17 cellular contexts compared by ENCODE assay signal in the genomic region with DNA sequence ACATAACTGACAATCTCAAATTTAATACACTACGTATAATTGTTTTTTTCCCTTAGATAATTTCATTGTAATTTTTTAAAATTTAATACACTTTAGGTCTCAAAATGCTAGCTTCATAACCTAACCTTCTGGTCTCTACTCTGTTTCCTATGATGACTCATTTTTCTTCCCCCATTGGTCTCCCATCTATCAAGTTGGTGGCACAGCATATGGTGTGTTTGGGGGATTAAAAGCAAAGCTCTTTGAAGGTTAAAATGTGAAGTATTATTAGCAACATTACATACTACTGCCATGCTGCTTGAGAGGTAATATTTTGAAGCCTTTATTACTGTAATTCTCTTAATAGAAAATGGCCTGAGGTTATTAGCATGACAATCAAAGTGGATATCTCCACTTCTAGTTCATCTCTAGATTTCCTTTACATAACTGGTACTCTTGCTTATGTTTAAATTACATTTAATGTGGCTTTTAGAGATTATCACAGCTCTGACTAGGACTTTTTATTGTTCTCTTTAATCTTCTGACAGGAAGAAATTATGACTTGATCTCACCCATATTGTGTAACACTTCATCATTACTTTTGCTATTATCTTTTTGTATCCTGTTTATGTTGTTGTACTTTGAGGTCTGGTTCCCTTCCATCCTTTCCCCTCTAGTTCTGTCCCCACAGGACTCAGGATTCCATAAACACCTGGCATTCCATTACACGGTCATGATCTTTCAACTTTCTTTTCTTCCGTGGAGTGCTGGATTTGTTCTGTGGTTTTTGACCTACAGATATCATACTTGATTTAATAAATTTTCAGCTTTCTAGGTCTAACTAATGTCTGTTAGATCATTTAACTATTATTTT.
DNase-seq lines count a peak whose midpoint lies in the region; TF ChIP-seq lines count a peak whose summit lies in the region.
"Had no signal": no experiment of that assay in that cellular context is flagged by ENCODE, and none has a peak within 500 bp of the region (broad histone marks: within the 10 kb centered on the region; RNA-seq: fewer than 3 reads in every experiment).

No MANE protein-coding gene starts in this region.

- TF ChIP-seq CTCF in A673 (conservative IDR thresholded peaks at IDR 0.05; ENCODE audit: low read depth, low read length) (no peak), HEK293 (tag by site-specific recombination; IDR thresholded peaks at IDR 0.05) (no peak), fibroblast of villous mesenchyme (IDR thresholded peaks at IDR 0.05; ENCODE audit: insufficient read depth, low read depth, low read length) (no peak), neural progenitor cell (IDR thresholded peaks at IDR 0.05) (no peak)

- H3K27ac Mint-ChIP-seq in neural progenitor cell: no peak overlapping the region
- H3K27ac Mint-ChIP-seq: T-cell had no signal

- BruUV-seq in A673 (replicated peaks; lab: Mats Ljungman, UMichigan): no TSS peak

- H3F3A ChIP-seq in neural progenitor cell (ENCODE audit: low read depth): no peaks in the 10 kb centered on the region

- H4K20me1 ChIP-seq in neural progenitor cell (ENCODE audit: low read depth): no peaks in the 10 kb centered on the region

- H3K4me1 ChIP-seq in A673 (ENCODE audit: insufficient read depth, low read length, poor library complexity, severe bottlenecking) (peaks cover 21% of the 10 kb centered on the region), HEK293 (ENCODE audit: control insufficient read depth, insufficient read depth, low read length) (peaks cover 26% of the 10 kb centered on the region), neural progenitor cell (no peaks in the 10 kb centered on the region)
- H3K4me1 ChIP-seq: adrenal gland, spleen had no signal

- H2AFZ ChIP-seq in neural progenitor cell (replicated peaks): no peak overlapping the region

- DNase-seq in A673 (ENCODE audit: low spot score) (peak; percentile 66), NCI-H524 treated with DMSO at 0.1 percent for 48 hours (lab: John Stamatoyannopoulos, UW) (peak; percentile 95), fibroblast of villous mesenchyme (ENCODE audit: low read depth) (peak; percentile 30), neural progenitor cell (ENCODE audit: low spot score) (no peak), NCI-H2029 treated with DMSO at 0.1 percent for 48 hours (lab: John Stamatoyannopoulos, UW) (no peak), NK-92 (lab: John Stamatoyannopoulos, UW; ENCODE audit: unreplicated experiment) (no peak), GM19238 (ENCODE audit: insufficient read length, low spot score) (no peak)
- DNase-seq: ACHN; activated gamma-delta T cell treated with Interleukin-2 at 50 U/mL for 16 hours; adrenal gland; caudate nucleus; left ventricle myocardium inferior; spleen; stimulated activated CD4-positive, alpha-beta T cell treated with anti-CD3 and anti-CD28 coated beads, Interleukin-4, amount 100 ng/mL, for 4 hours; T-cell had no signal

- H3K27ac ChIP-seq in A673 (ENCODE audit: low read depth, low read length, poor library complexity, severe bottlenecking): no peak overlapping the region
- no peak overlapping the region for H3K27ac ChIP-seq in HEK293 (ENCODE audit: extremely low read depth, low read depth, low read length)
- no peak overlapping the region for H3K27ac ChIP-seq in neural progenitor cell
- H3K27ac ChIP-seq: adrenal gland, KMS-11, left ventricle myocardium inferior, spleen had no signal

- CTCF ChIA-PET in A673 (lab: Charles Lee) (no interaction called here), HEK293 (lab: Yijun Ruan, JAX) (no interaction called here)

- no peak overlapping the region for H3K9ac ChIP-seq in neural progenitor cell
- H3K9ac ChIP-seq: KMS-11 had no signal

- no peaks in the 10 kb centered on the region for H3K36me3 ChIP-seq in A673 (ENCODE audit: insufficient read depth, low read length, poor library complexity, severe bottlenecking)
- no peaks in the 10 kb centered on the region for H3K36me3 ChIP-seq in HEK293 (ENCODE audit: control insufficient read depth in 2 of 2, insufficient read depth in 1 of 2, low read length in 2 of 2)
- H3K36me3 ChIP-seq in neural progenitor cell: no peaks in the 10 kb centered on the region
- H3K36me3 ChIP-seq: adrenal gland, left ventricle myocardium inferior had no signal

- H3K4me3 Mint-ChIP-seq in neural progenitor cell: no peak overlapping the region
- H3K4me3 Mint-ChIP-seq: T-cell had no signal

- no peaks in the 10 kb centered on the region for H3K79me2 ChIP-seq in neural progenitor cell (ENCODE audit: low read depth)

- no peak overlapping the region for H3K4me3 ChIP-seq in A673 (ENCODE audit: low read depth, low read length, poor library complexity, severe bottlenecking)
- no peak overlapping the region for H3K4me3 ChIP-seq in HEK293 (ENCODE audit: low read depth, low read length)
- no peak overlapping the region for H3K4me3 ChIP-seq in fibroblast of villous mesenchyme (ENCODE audit: low read depth, low read length)
- no peak overlapping the region for H3K4me3 ChIP-seq in neural progenitor cell
- H3K4me3 ChIP-seq: adrenal gland, left ventricle myocardium inferior, spleen had no signal

- intact Hi-C loops in A673 (cut with micrococcal nuclease; ENCODE audit: unreplicated experiment): no loop called here

- POLR2A ChIA-PET in A673 (lab: Charles Lee; ENCODE audit: low non-redundant PET) (no interaction called here), HEK293 (lab: Yijun Ruan, JAX) (interaction anchor here (0.5 kb wide), 1 partner anchor 320 kb away, joined by 3 read pairs; no protein-coding TSS in a partner anchor)

- no peaks in the 10 kb centered on the region for H3K27me3 Mint-ChIP-seq in neural progenitor cell (ENCODE audit: insufficient read depth, low read depth)

- H3K36me3 Mint-ChIP-seq in neural progenitor cell: peaks cover 3% of the 10 kb centered on the region
- H3K36me3 Mint-ChIP-seq: T-cell had no signal

- H3K4me2 ChIP-seq in neural progenitor cell: no peak overlapping the region
- H3K4me2 ChIP-seq: KMS-11 had no signal

- H3K27me3 ChIP-seq in A673 (replicated peaks; ENCODE audit: insufficient read depth, low read depth, low read length, poor library complexity): no peaks in the 10 kb centered on the region
- H3K27me3 ChIP-seq in neural progenitor cell: no peaks in the 10 kb centered on the region
- H3K27me3 ChIP-seq: adrenal gland, spleen had no signal

- H3K4me1 Mint-ChIP-seq in neural progenitor cell: peaks cover 25% of the 10 kb centered on the region
- H3K4me1 Mint-ChIP-seq: T-cell had no signal

- H3K9me3 Mint-ChIP-seq in neural progenitor cell: no peaks in the 10 kb centered on the region
- H3K9me3 Mint-ChIP-seq: T-cell had no signal

- H3K9me3 ChIP-seq in A673 (ENCODE audit: low read depth, low read length, poor library complexity, severe bottlenecking) (no peaks in the 10 kb centered on the region), HEK293 (ENCODE audit: control insufficient read depth, insufficient read depth, low read depth, low read length) (no peaks in the 10 kb centered on the region), neural progenitor cell (ENCODE audit: low read depth) (no peaks in the 10 kb centered on the region)
- H3K9me3 ChIP-seq: adrenal gland, left ventricle myocardium inferior, spleen had no signal

TF ChIP-seq in HEK293, 187 proteins besides CTCF, POLR2A, EP300 and RAD21 (continues in another document):
- TF ChIP-seq, protein P1, sequence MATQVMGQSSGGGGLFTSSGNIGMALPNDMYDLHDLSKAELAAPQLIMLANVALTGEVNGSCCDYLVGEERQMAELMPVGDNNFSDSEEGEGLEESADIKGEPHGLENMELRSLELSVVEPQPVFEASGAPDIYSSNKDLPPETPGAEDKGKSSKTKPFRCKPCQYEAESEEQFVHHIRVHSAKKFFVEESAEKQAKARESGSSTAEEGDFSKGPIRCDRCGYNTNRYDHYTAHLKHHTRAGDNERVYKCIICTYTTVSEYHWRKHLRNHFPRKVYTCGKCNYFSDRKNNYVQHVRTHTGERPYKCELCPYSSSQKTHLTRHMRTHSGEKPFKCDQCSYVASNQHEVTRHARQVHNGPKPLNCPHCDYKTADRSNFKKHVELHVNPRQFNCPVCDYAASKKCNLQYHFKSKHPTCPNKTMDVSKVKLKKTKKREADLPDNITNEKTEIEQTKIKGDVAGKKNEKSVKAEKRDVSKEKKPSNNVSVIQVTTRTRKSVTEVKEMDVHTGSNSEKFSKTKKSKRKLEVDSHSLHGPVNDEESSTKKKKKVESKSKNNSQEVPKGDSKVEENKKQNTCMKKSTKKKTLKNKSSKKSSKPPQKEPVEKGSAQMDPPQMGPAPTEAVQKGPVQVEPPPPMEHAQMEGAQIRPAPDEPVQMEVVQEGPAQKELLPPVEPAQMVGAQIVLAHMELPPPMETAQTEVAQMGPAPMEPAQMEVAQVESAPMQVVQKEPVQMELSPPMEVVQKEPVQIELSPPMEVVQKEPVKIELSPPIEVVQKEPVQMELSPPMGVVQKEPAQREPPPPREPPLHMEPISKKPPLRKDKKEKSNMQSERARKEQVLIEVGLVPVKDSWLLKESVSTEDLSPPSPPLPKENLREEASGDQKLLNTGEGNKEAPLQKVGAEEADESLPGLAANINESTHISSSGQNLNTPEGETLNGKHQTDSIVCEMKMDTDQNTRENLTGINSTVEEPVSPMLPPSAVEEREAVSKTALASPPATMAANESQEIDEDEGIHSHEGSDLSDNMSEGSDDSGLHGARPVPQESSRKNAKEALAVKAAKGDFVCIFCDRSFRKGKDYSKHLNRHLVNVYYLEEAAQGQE (tag by site-specific recombination; IDR thresholded peaks at IDR 0.05): no peak
- TF ChIP-seq ZSCAN30 (tag by site-specific recombination; IDR thresholded peaks at IDR 0.05) (no peak), ZNF843 (tag by site-specific recombination; IDR thresholded peaks at IDR 0.05) (peak; percentile 70), ZNF416 (tag by site-specific recombination; IDR thresholded peaks at IDR 0.05) (no peak), ZNF302 (tag by site-specific recombination; IDR thresholded peaks at IDR 0.05; ENCODE audit: low read depth) (no peak), FEZF1 (tag by site-specific recombination; IDR thresholded peaks at IDR 0.05) (peak; percentile 53), ZNF324 (tag by site-specific recombination; IDR thresholded peaks at IDR 0.05) (no peak), ZNF600 (tag by site-specific recombination; IDR thresholded peaks at IDR 0.05) (no peak)
- TF ChIP-seq, protein P2, sequence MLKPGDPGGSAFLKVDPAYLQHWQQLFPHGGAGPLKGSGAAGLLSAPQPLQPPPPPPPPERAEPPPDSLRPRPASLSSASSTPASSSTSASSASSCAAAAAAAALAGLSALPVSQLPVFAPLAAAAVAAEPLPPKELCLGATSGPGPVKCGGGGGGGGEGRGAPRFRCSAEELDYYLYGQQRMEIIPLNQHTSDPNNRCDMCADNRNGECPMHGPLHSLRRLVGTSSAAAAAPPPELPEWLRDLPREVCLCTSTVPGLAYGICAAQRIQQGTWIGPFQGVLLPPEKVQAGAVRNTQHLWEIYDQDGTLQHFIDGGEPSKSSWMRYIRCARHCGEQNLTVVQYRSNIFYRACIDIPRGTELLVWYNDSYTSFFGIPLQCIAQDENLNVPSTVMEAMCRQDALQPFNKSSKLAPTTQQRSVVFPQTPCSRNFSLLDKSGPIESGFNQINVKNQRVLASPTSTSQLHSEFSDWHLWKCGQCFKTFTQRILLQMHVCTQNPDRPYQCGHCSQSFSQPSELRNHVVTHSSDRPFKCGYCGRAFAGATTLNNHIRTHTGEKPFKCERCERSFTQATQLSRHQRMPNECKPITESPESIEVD (tag by site-specific recombination; IDR thresholded peaks at IDR 0.05): 0 out of 2 replicates have a peak, but pooled peaks have one; percentile 28

Comparison
In these comparisons a context has a peak if more than half of its experiments do, and no peak if none do; other contexts are left out.
1. DNase-seq: peak in A673 (single experiment), NCI-H524 treated with DMSO at 0.1 percent for 48 hours (single experiment) and fibroblast of villous mesenchyme (single experiment); none in neural progenitor cell (single experiment), NCI-H2029 treated with DMSO at 0.1 percent for 48 hours (single experiment), NK-92 (single experiment) and GM19238 (single experiment).